In the genomic region with DNA sequence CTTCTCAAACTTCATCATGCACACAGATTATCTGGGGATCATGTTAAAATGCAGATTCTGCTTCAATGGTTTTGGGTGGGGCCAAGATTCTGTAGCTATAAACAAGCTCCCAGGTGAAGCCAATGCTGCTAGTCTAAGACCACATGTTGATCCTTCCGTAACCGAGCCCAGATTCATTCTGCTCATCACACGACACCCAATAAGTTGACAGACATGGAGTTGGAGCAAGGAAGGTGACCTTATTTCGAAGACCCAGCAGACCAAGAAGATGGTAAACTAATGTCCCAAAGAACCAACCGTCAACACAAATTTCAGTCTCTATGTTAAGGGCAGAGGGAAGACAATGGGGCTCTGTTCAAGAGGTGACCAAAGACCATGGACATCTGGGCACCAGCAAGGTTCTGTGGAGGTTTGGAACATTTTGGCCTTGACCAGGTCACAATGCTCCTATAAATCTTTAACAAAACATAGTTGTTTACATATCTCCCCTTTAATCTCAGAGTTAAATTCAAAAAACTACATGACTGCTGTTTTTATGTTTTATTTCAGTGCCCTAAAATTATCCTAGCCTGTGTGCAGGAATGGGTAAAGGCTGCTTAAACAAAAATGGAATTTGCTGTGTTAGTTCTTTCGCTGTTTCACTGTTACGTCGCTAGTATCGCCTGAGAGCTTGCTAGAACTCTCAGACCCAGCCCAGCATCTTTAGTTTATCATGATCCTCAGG, we compare ENCODE assay signal across 35 cellular contexts. TPM values are rescaled to one million over a fixed set of nuclear protein-coding genes. Genes with fewer than 3 reads are reported as not detected.
"Had no signal": no experiment of that assay in that cellular context is flagged by ENCODE, and none has a peak within 500 bp of the region (broad histone marks: within the 10 kb centered on the region; RNA-seq: fewer than 3 reads in every experiment).

No MANE protein-coding gene starts in this region.

- H3K4me3 ChIP-seq: adrenal gland, body of pancreas, breast epithelium, cardiac muscle cell had no signal

- H3K9me3 ChIP-seq: adrenal gland, body of pancreas, breast epithelium had no signal

- ATAC-seq: activated CD4-positive, alpha-beta T cell treated with anti-CD3 and anti-CD28 coated beads for 36 hours; activated CD4-positive, CD25-positive, alpha-beta regulatory T cell treated with anti-CD3 and anti-CD28 coated beads, Interleukin-2, amount 50 U/mL, for 24 hours; activated CD8-positive, alpha-beta T cell treated with anti-CD3 and anti-CD28 coated beads for 36 hours; activated naive CD4-positive, alpha-beta T cell treated with anti-CD3 and anti-CD28 coated beads, Interleukin-2, amount 50 U/mL, for 72 hours; activated T-cell treated with anti-CD3 and anti-CD28 coated beads, Interleukin-2, amount 50 U/mL, for 4 hours; activated T-cell treated with anti-CD3 and anti-CD28 coated beads, Interleukin-2, amount 50 U/mL, for 72 hours; activated T-helper 17 cell treated with anti-CD3 and anti-CD28 coated beads, Interleukin-2, amount 50 U/mL, for 72 hours; body of pancreas had no signal

- H3K36me3 ChIP-seq: adrenal gland, brain microvascular endothelial cell, breast epithelium, cardiac muscle cell had no signal

- DNase-seq: activated CD4-positive, alpha-beta memory T cell treated with anti-CD3 and anti-CD28 coated beads for 36 hours; activated CD4-positive, alpha-beta T cell treated with anti-CD3 and anti-CD28 coated beads for 1 hour; activated CD4-positive, alpha-beta T cell treated with anti-CD3 and anti-CD28 coated beads for 36 hours; activated CD4-positive, alpha-beta T cell treated with anti-CD3 and anti-CD28 coated beads for 48 hours; activated CD4-positive, alpha-beta T cell treated with anti-CD3 and anti-CD28 coated beads, Interleukin-2, amount 10 ng/mL, durations not matched to agents 7 days and 5 days; activated CD4-positive, CD25-positive, alpha-beta regulatory T cell; activated CD8-positive, alpha-beta memory T cell treated with anti-CD3 and anti-CD28 coated beads, Interleukin-2, amount 50 U/mL, for 4 hours; activated CD8-positive, alpha-beta T cell treated with anti-CD3 and anti-CD28 coated beads for 36 hours; activated effector memory CD4-positive, alpha-beta T cell treated with anti-CD3 and anti-CD28 coated beads, Interleukin-2, amount 50 U/mL, for 16 hours; activated gamma-delta T cell treated with Interleukin-2 at 50 U/mL for 16 hours; activated naive CD4-positive, alpha-beta T cell; activated naive CD4-positive, alpha-beta T cell treated with anti-CD3 and anti-CD28 coated beads for 36 hours; activated naive CD4-positive, alpha-beta T cell treated with anti-CD3 and anti-CD28 coated beads, Interleukin-2, amount 50 U/mL, for 16 hours; activated naive CD8-positive, alpha-beta T cell treated with anti-CD3 and anti-CD28 coated beads for 36 hours; activated T-cell treated with anti-CD3 and anti-CD28 coated beads for 4 hours; activated T-cell treated with anti-CD3 and anti-CD28 coated beads, Interleukin-2, amount 50 U/mL, for 1 hour; activated T-cell treated with anti-CD3 and anti-CD28 coated beads, Interleukin-2, amount 50 U/mL, for 4 hours; activated T-cell treated with anti-CD3 and anti-CD28 coated beads, Interleukin-2, amount 50 U/mL, for 72 hours; adrenal gland; amniotic stem cell; aorta; body of pancreas; brain microvascular endothelial cell; caudate nucleus; cerebellar nuclear complex; T-helper 2 cell; T-helper 9 cell had no signal

- H3K27me3 ChIP-seq: adrenal gland, body of pancreas, brain microvascular endothelial cell, breast epithelium, cardiac muscle cell had no signal

- FAIRE-seq: astrocyte, TTC549 had no signal

- H3K4me1 ChIP-seq: adrenal gland, body of pancreas, breast epithelium had no signal

- H3K27ac ChIP-seq: adrenal gland, body of pancreas, brain microvascular endothelial cell, breast epithelium, cardiac muscle cell, VCaP had no signal

RNA-seq across cellular contexts. Expression of gene SPTLC3, which starts 50.1 kb away (rescaled TPM):
- total RNA-seq: activated T-helper 17 cell treated with anti-CD3 and anti-CD28 coated beads, Interleukin-2, amount 50 U/mL, for 72 hours had no signal
